1 cellular context compared by ENCODE assay signal in the genomic region with DNA sequence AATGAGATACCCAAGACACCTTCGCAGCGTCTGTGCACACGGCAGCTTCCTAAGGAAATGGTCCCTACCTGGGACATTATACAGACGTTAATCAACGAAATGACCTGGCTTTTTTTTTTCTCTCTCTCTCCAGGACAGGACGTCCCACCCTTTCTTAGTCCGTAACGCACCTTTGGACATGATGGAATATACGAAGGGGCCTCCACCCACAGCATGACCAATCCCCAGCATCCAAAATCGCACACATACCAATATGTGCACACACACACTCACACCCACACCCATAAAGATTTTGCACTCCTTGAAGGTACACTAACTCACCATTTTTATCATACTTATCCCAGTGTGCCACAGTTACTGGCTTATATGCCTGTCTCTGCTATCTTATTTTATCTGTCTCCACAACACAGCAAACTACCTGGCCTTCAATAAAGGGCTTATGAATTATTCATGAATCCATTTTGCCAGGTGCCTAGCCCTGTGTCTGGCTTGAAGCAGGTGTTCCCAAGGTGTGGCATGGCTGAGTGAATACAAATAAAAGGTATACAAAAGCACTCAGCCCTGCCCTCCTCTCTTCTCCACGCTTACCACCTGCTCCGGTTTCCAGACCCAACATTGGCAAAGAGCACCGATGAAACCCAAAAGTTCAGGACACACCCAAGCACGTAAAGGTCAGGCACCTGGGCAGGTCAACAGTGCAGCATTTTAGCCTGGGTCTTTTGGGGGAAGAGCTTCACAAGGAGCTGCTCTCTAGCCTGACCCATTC.
A peak's percentile ranks its signal among the peaks of the same experiment; 100 is the strongest.
TF ChIP-seq lines count a peak whose summit lies in the region.

No MANE protein-coding gene starts in this region.

TF ChIP-seq in A549, 52 proteins besides CTCF, POLR2A, EP300 and RAD21 (continued from another document):
- TF ChIP-seq, protein P1, sequence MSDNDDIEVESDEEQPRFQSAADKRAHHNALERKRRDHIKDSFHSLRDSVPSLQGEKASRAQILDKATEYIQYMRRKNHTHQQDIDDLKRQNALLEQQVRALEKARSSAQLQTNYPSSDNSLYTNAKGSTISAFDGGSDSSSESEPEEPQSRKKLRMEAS (IDR thresholded peaks at IDR 0.05): 0 out of 2 replicates have a peak, but pooled peaks have one; percentile 8
